ENCODE assay signal across 24 cellular contexts in genomic region chr5:150136290-150136689, GRCh38. TPM values are rescaled to one million over a fixed set of nuclear protein-coding genes. Genes with fewer than 3 reads are reported as not detected.
A peak's percentile ranks its signal among the peaks of the same experiment; 100 is the strongest.
DNase-seq lines count a peak whose midpoint lies in the region; ATAC-seq and TF ChIP-seq lines count a peak whose summit lies in the region.
"Had no signal": no experiment of that assay in that cellular context is flagged by ENCODE, and none has a peak within 500 bp of the region (broad histone marks: within the 10 kb centered on the region; RNA-seq: fewer than 3 reads in every experiment).

No MANE protein-coding gene starts in this region.

- DNase-seq in heart right ventricle (peak in 1 of 2 donors; percentile 7), Right ventricle myocardium inferior (ENCODE audit: missing footprints) (no peak), esophagus squamous epithelium (lab: John Stamatoyannopoulos, UW) (no peak), ovary (no peak), upper lobe of right lung (no peak), SIG-M5 (lab: John Stamatoyannopoulos, UW) (no peak), DMS79 treated with DMSO at 0.1 percent for 48 hours (lab: John Stamatoyannopoulos, UW) (no peak)
- DNase-seq: activated CD4-positive, alpha-beta T cell treated with anti-CD3 and anti-CD28 coated beads for 36 hours; cortex of kidney; DMS79; glutamatergic neuron; GM23248; KG1; mucosa of descending colon; NCI-H1092 treated with DMSO at 0.1 percent for 48 hours; NCI-H2081 treated with DMSO at 0.1 percent for 48 hours; NCI-H526; occipital lobe; T-helper 9 cell had no signal

- TF ChIP-seq CTCF in heart right ventricle (IDR thresholded peaks at IDR 0.05) (no peak), esophagus squamous epithelium (IDR thresholded peaks at IDR 0.05) (no peak), ovary (IDR thresholded peaks at IDR 0.05) (no peak), upper lobe of right lung (IDR thresholded peaks at IDR 0.05) (no peak)

- TF ChIP-seq POLR2A in esophagus squamous epithelium (IDR thresholded peaks at IDR 0.05) (no peak), ovary (IDR thresholded peaks at IDR 0.05) (no peak)

- TF ChIP-seq EP300 in ovary (IDR thresholded peaks at IDR 0.05): no peak

- H3K9me3 ChIP-seq in heart right ventricle (no peaks in the 10 kb centered on the region), esophagus squamous epithelium (no peaks in the 10 kb centered on the region), ovary (no peaks in the 10 kb centered on the region), upper lobe of right lung (no peaks in the 10 kb centered on the region)
- H3K9me3 ChIP-seq: A549, mucosa of descending colon had no signal

- peaks cover 35 to 97% (median 76%) of the 10 kb centered on the region in 9 donors for H3K4me1 ChIP-seq in heart right ventricle
- H3K4me1 ChIP-seq in esophagus squamous epithelium: peaks cover 17 to 98% (median 52%) of the 10 kb centered on the region in 3 donors
- peaks cover 52% of the 10 kb centered on the region for H3K4me1 ChIP-seq in ovary (ENCODE audit: insufficient read depth)
- H3K4me1 ChIP-seq in upper lobe of right lung: peaks cover 48% of the 10 kb centered on the region

- intact Hi-C loops in heart right ventricle (cut with DNase I): loop anchor here in 4 of 10 donors (10.0 kb wide), 2 partner anchors 219 to 299 kb away; partner anchors contain the start of gene TCOF1 (in 1 of the 4)
- intact Hi-C loops in Right ventricle myocardium inferior (cut with DNase I): no loop called here
- intact Hi-C loops in esophagus squamous epithelium (cut with DNase I): no loop called here
- intact Hi-C loops in ovary (cut with DNase I): loop anchor here in 3 of 4 donors (10.0 kb wide), 3 partner anchors 219 to 309 kb away; partner anchors contain the start of genes RPS14 (in 1 of the 3) and TCOF1 (in 1 of the 3)
- intact Hi-C loops in upper lobe of right lung (cut with DNase I): no loop called here

- ATAC-seq in heart right ventricle (no peak), Right ventricle myocardium inferior (no peak), upper lobe of right lung (no peak), esophagus mucosa (no peak)
- ATAC-seq: A549; activated CD4-positive, alpha-beta T cell treated with anti-CD3 and anti-CD28 coated beads for 36 hours; mucosa of descending colon had no signal

- 79 to 92% methylated on average over 6 of the region's 6 CpGs for WGBS in heart right ventricle, 2 donors
- WGBS in esophagus squamous epithelium, 2 donors: 80% methylated on average over 2 of the region's 6 CpGs; no CpG with 5 or more reads in 1 of the 2 donors
- WGBS in ovary, 3 donors: 58 to 78% (median 74%) methylated on average over 6 of the region's 6 CpGs

- H3K4me3 ChIP-seq in heart right ventricle (no peak overlapping the region), esophagus squamous epithelium (no peak overlapping the region), ovary (no peak overlapping the region), upper lobe of right lung (no peak overlapping the region)
- H3K4me3 ChIP-seq: A549, GM23248, mucosa of descending colon had no signal

- H3K27me3 ChIP-seq in heart right ventricle (no peaks in the 10 kb centered on the region), esophagus squamous epithelium (peaks cover 0 to 27% (median 0%) of the 10 kb centered on the region in 4 donors), ovary (no peaks in the 10 kb centered on the region), upper lobe of right lung (no peaks in the 10 kb centered on the region)

- H3K36me3 ChIP-seq in heart right ventricle (peaks cover 0 to 55% (median 0%) of the 10 kb centered on the region in 9 donors), esophagus squamous epithelium (peaks cover 0 to 6% (median 0%) of the 10 kb centered on the region in 3 donors), ovary (no peaks in the 10 kb centered on the region), upper lobe of right lung (no peaks in the 10 kb centered on the region)

- H3K27ac ChIP-seq in heart right ventricle (peak overlapping the region; percentile 15 to 92 (median 85)), esophagus squamous epithelium (peak overlapping the region; percentile 32 to 94 (median 89)), ovary (peak overlapping the region; percentile 92), upper lobe of right lung (peak overlapping the region; percentile 70)
- H3K27ac ChIP-seq: epithelial cell of prostate, GM23248, HL-60 had no signal

RNA-seq across cellular contexts. Expression of gene PDGFRB, which starts 19.4 kb away (rescaled TPM):
- total RNA-seq in heart right ventricle (100 to 1,000 TPM in 1 of 10 donors, 10 to 100 TPM in 9; 15.5 to 101 (median 35.9) TPM), Right ventricle myocardium inferior (57.2 TPM), esophagus squamous epithelium (10 to 100 TPM in 3 of 4 donors, 1 to 10 TPM in 1; 5.6 to 51.7 (median 31.0) TPM), ovary (100 to 1,000 TPM; 102 to 302 (median 212) TPM), upper lobe of right lung (120 TPM), esophagus mucosa (11.5 TPM)
- polyA plus RNA-seq in heart right ventricle (10 to 100 TPM; 49.1 to 54.3 TPM), ovary (100 to 1,000 TPM; 111 to 183 TPM)
- total RNA-seq: activated CD4-positive, alpha-beta T cell treated with anti-CD3 and anti-CD28 coated beads for 36 hours had no signal

RNA-seq across cellular contexts. Expression of gene CDX1, which starts 30.3 kb away (rescaled TPM):
- total RNA-seq in heart right ventricle (under 1 TPM in 1 of 10 donors, not detected in 9; 0.32 TPM), Right ventricle myocardium inferior (not detected), esophagus squamous epithelium (not detected), ovary (1 to 10 TPM in 1 of 7 donors, under 1 TPM in 6; 0.23 to 1.4 (median 0.66) TPM), upper lobe of right lung (not detected), esophagus mucosa (not detected)
- polyA plus RNA-seq in heart right ventricle (under 1 TPM in 1 of 2 donors, not detected in 1; 0.13 TPM), ovary (under 1 TPM; 0.18 to 0.44 TPM)
- total RNA-seq: activated CD4-positive, alpha-beta T cell treated with anti-CD3 and anti-CD28 coated beads for 36 hours; GM23248; occipital lobe; SK-MEL-5 had no signal
- polyA plus RNA-seq: A549, GM23248 had no signal

RNA-seq across cellular contexts. Expression of gene CSF1R, which starts 49.9 kb away (rescaled TPM):
- total RNA-seq in heart right ventricle (10 to 100 TPM in 7 of 10 donors, 1 to 10 TPM in 3; 6.8 to 83.9 (median 11.2) TPM), Right ventricle myocardium inferior (21.9 TPM), esophagus squamous epithelium (10 to 100 TPM in 2 of 4 donors, 1 to 10 TPM in 2; 4.3 to 38.7 (median 15.1) TPM), ovary (10 to 100 TPM in 5 of 7 donors, 1 to 10 TPM in 2; 7.6 to 25.3 (median 16.4) TPM), upper lobe of right lung (48.7 TPM), esophagus mucosa (2.7 TPM)
- polyA plus RNA-seq in heart right ventricle (1 to 10 TPM; 4.8 to 6.4 TPM), ovary (10 to 100 TPM in 1 of 2 donors, 1 to 10 TPM in 1; 8.1 to 41.9 TPM)
- total RNA-seq: GM23248, SK-MEL-5 had no signal

RNA-seq across cellular contexts. Expression of gene SLC6A7, which starts 53.6 kb away (rescaled TPM):
- total RNA-seq in heart right ventricle: not detected
- not detected for polyA plus RNA-seq in heart right ventricle
- total RNA-seq in Right ventricle myocardium inferior: not detected
- total RNA-seq in esophagus squamous epithelium: not detected
- total RNA-seq in ovary: not detected
- polyA plus RNA-seq in ovary: under 1 TPM in 1 of 2 donors, not detected in 1; 0.02 TPM
- total RNA-seq in upper lobe of right lung: not detected
- not detected for total RNA-seq in esophagus mucosa
- total RNA-seq: activated CD4-positive, alpha-beta T cell treated with anti-CD3 and anti-CD28 coated beads for 36 hours; GM23248; SK-MEL-5 had no signal
- polyA plus RNA-seq: A549, GM23248 had no signal

Comparison
In these comparisons a context has a peak if more than half of its experiments do, and no peak if none do; other contexts are left out.
1. intact Hi-C loops: an anchor here in ovary (10.0 kb wide); none called in Right ventricle myocardium inferior, esophagus squamous epithelium and upper lobe of right lung.